22 cellular contexts compared by ENCODE assay signal in genomic region chr2:19812166-19812565, GRCh38.
DNase-seq lines count a peak whose midpoint lies in the region; ATAC-seq and TF ChIP-seq lines count a peak whose summit lies in the region.
"Had no signal": no experiment of that assay in that cellular context is flagged by ENCODE, and none has a peak within 500 bp of the region (broad histone marks: within the 10 kb centered on the region; RNA-seq: fewer than 3 reads in every experiment).

No MANE protein-coding gene starts in this region.

- TF ChIP-seq CTCF in astrocyte of the spinal cord (IDR thresholded peaks at IDR 0.05; ENCODE audit: low read depth, low read length) (no peak), left ventricle myocardium inferior (IDR thresholded peaks at IDR 0.05; ENCODE audit: borderline replicate concordance) (no peak), thoracic aorta (IDR thresholded peaks at IDR 0.05) (peak; percentile 27)

- H3K27ac ChIP-seq in left ventricle myocardium inferior (replicated peaks): no peak overlapping the region
- peak overlapping the region; percentile 73 to 86 for H3K27ac ChIP-seq in thoracic aorta
- H3K27ac ChIP-seq: 22Rv1; BLaER1 treated with 17β-estradiol and CSF1 and Interleukin-3, amounts not matched to agents 10 nM and 100 nM; cardiac muscle cell; GM23248; left lung; parathyroid adenoma; upper lobe of left lung had no signal

- DNase-seq in NCI-H2081 (lab: John Stamatoyannopoulos, UW) (peak; percentile 9 to 27), NCI-H2081 treated with DMSO at 0.1 percent for 48 hours (lab: John Stamatoyannopoulos, UW) (no peak), astrocyte of the spinal cord (ENCODE audit: low read depth, low spot score) (peak; percentile 38), left ventricle myocardium inferior (peak; percentile 27), thoracic aorta (ENCODE audit: low spot score) (peak; percentile 63), NCI-H1436 treated with DMSO at 0.1 percent for 48 hours (lab: John Stamatoyannopoulos, UW) (no peak)
- no peak for DNase-seq in activated naive CD4-positive, alpha-beta T cell treated with anti-CD3 and anti-CD28 coated beads, Interleukin-2, amount 50 U/mL, for 16 hours
- DNase-seq: activated CD4-positive, alpha-beta T cell treated with anti-CD3 and anti-CD28 coated beads, Interleukin-2, amount 50 U/mL, for 1 hour; activated naive CD8-positive, alpha-beta T cell treated with anti-CD3 and anti-CD28 coated beads, Interleukin-2, amount 10 ng/mL, durations not matched to agents 7 days and 5 days; activated T-cell treated with anti-CD3 and anti-CD28 coated beads, Interleukin-2, amount 50 U/mL, for 48 hours; endodermal cell; foreskin melanocyte; GM23248; left lung; NCI-H2107; upper lobe of left lung had no signal

- in situ Hi-C loops in astrocyte of the spinal cord (cut with HindIII; ENCODE audit: low sequenced_read_pairs): no loop called here

- H3K4me1 ChIP-seq in left ventricle myocardium inferior: peaks cover 18% of the 10 kb centered on the region
- peaks cover 25 to 85% of the 10 kb centered on the region in 2 donors for H3K4me1 ChIP-seq in thoracic aorta (ENCODE audit: control insufficient read depth in 1 of 2, low read depth in 2 of 2)
- H3K4me1 ChIP-seq: left lung, parathyroid adenoma, upper lobe of left lung had no signal

- intact Hi-C loops in left ventricle myocardium inferior (cut with micrococcal nuclease): no loop called here

- H3K36me3 ChIP-seq in left ventricle myocardium inferior (no peaks in the 10 kb centered on the region), thoracic aorta (no peaks in the 10 kb centered on the region)
- H3K36me3 ChIP-seq: BLaER1 treated with 17β-estradiol and CSF1 and Interleukin-3, amounts not matched to agents 10 nM and 100 nM; cardiac muscle cell; left lung; upper lobe of left lung had no signal

- no peak for ATAC-seq in thoracic aorta (ENCODE audit: insufficient number of reproducible peaks, low FRiP score, low read depth)
- no peak for ATAC-seq in GM21423 (IDR thresholded peaks at IDR 0.05; ENCODE audit: unreplicated experiment)
- ATAC-seq: left lung; stimulated activated effector memory CD8-positive, alpha-beta T cell treated with anti-CD3 and anti-CD28 coated beads, Interleukin-12 subunit alpha, Interleukin-12 subunit beta, amount 100 ng/mL, for 72 hours had no signal

- H3K4me3 ChIP-seq in astrocyte of the spinal cord (ENCODE audit: low read depth, low read length) (no peak overlapping the region), left ventricle myocardium inferior (no peak overlapping the region), thoracic aorta (no peak overlapping the region)
- H3K4me3 ChIP-seq: BLaER1 treated with 17β-estradiol and CSF1 and Interleukin-3, amounts not matched to agents 10 nM and 100 nM; cardiac muscle cell; GM23248; left lung; upper lobe of left lung had no signal

- no peaks in the 10 kb centered on the region for H3K9me3 ChIP-seq in left ventricle myocardium inferior (replicated peaks)
- H3K9me3 ChIP-seq in thoracic aorta: no peaks in the 10 kb centered on the region
- H3K9me3 ChIP-seq: BLaER1 treated with 17β-estradiol and CSF1 and Interleukin-3, amounts not matched to agents 10 nM and 100 nM; left lung; upper lobe of left lung had no signal

- H3K27me3 ChIP-seq in left ventricle myocardium inferior (ENCODE audit: low read depth) (no peaks in the 10 kb centered on the region), thoracic aorta (replicated peaks; ENCODE audit: insufficient read depth) (no peaks in the 10 kb centered on the region)
- H3K27me3 ChIP-seq: BLaER1 treated with 17β-estradiol and CSF1 and Interleukin-3, amounts not matched to agents 10 nM and 100 nM; cardiac muscle cell; left lung; upper lobe of left lung had no signal

Comparison
In these comparisons a context has a peak if more than half of its experiments do, and no peak if none do; other contexts are left out.
1. DNase-seq: peak in NCI-H2081 (2 of 2), astrocyte of the spinal cord (single experiment), left ventricle myocardium inferior (single experiment) and thoracic aorta (single experiment); none in NCI-H2081 treated with DMSO at 0.1 percent for 48 hours (single experiment), activated naive CD4-positive, alpha-beta T cell treated with anti-CD3 and anti-CD28 coated beads, Interleukin-2, amount 50 U/mL, for 16 hours (single experiment) and NCI-H1436 treated with DMSO at 0.1 percent for 48 hours (single experiment).